23 cellular contexts compared by ENCODE assay signal in the genomic region with DNA sequence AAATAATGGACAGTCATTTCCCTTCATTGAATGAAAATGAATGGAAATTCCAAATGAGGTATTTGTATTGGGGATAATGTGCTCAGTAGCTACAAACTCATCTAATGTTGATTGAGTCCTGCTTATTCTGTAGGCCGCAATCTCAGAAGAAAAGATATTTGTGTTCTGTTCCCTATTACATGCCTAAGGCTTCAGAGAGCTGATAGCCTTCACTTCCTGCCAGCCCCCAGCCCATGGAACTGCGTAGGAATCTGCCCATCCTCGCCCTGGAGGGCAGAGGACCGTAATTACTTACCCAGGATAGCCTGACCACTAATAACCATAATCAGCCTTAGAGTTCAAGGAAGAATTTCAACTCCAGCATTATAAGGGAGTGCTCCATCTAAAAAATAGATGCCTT.
"Had no signal": no experiment of that assay in that cellular context is flagged by ENCODE, and none has a peak within 500 bp of the region (broad histone marks: within the 10 kb centered on the region; RNA-seq: fewer than 3 reads in every experiment).

No MANE protein-coding gene starts in this region.

- DNase-seq: activated CD4-positive, alpha-beta T cell treated with anti-CD3 and anti-CD28 coated beads for 48 hours; activated CD4-positive, alpha-beta T cell treated with anti-CD3 and anti-CD28 coated beads, Interleukin-2, amount 50 U/mL, for 4 hours; activated CD4-positive, CD25-positive, alpha-beta regulatory T cell treated with anti-CD3 and anti-CD28 coated beads, Interleukin-2, amount 50 U/mL, for 72 hours; activated CD8-positive, alpha-beta memory T cell treated with anti-CD3 and anti-CD28 coated beads, Interleukin-2, amount 50 U/mL, for 48 hours; activated CD8-positive, alpha-beta T cell treated with anti-CD3 and anti-CD28 coated beads, Interleukin-2, amount 10 ng/mL, durations not matched to agents 7 days and 5 days; activated effector memory CD4-positive, alpha-beta T cell treated with anti-CD3 and anti-CD28 coated beads, Interleukin-2, amount 50 U/mL, for 16 hours; activated naive CD4-positive, alpha-beta T cell treated with Interleukin-2 at 50 U/mL for 16 hours; activated naive CD8-positive, alpha-beta T cell treated with anti-CD3 and anti-CD28 coated beads, Interleukin-2, amount 50 U/mL, for 24 hours; activated T-cell treated with anti-CD3 and anti-CD28 coated beads, Interleukin-2, amount 50 U/mL, for 4 hours; amniotic stem cell; KG1; NCI-H1048; NCI-H2029 treated with DMSO at 0.1 percent for 48 hours; NCI-H446; NCI-H524; Peyer's patch; Right ventricle myocardium superior; SJCRH30 had no signal

- H3K27me3 Mint-ChIP-seq: activated naive CD8-positive, alpha-beta T cell treated with anti-CD3 and anti-CD28 coated beads, Interleukin-2, amount 50 U/mL, for 24 hours; brain; IgD-negative memory B cell had no signal

- H3K4me3 Mint-ChIP-seq: activated CD8-positive, alpha-beta T cell treated with anti-CD3 and anti-CD28 coated beads, Interleukin-2, amount 10 ng/mL, durations not matched to agents 7 days and 5 days; activated naive CD8-positive, alpha-beta T cell treated with anti-CD3 and anti-CD28 coated beads, Interleukin-2, amount 50 U/mL, for 24 hours; activated T-cell treated with anti-CD3 and anti-CD28 coated beads, Interleukin-2, amount 50 U/mL, for 4 hours; brain; IgD-negative memory B cell; T-helper 1 cell treated with Interleukin-12 subunit alpha and Interleukin-12 subunit beta and Interleukin-4 antibody, amounts not matched to agents 30 μg/mL and 1 μg/mL, for 36 hours; WTC11 had no signal

- H3K27ac Mint-ChIP-seq: activated CD8-positive, alpha-beta T cell treated with anti-CD3 and anti-CD28 coated beads, Interleukin-2, amount 10 ng/mL, durations not matched to agents 7 days and 5 days; activated naive CD4-positive, alpha-beta T cell treated with anti-CD3 and anti-CD28 coated beads, Interleukin-2, amount 50 U/mL, for 72 hours; activated naive CD8-positive, alpha-beta T cell treated with anti-CD3 and anti-CD28 coated beads, Interleukin-2, amount 50 U/mL, for 24 hours; IgD-negative memory B cell; T-helper 1 cell treated with Interleukin-12 subunit alpha and Interleukin-12 subunit beta and Interleukin-4 antibody, amounts not matched to agents 30 μg/mL and 1 μg/mL, for 36 hours; WTC11 had no signal

- H3K9me3 Mint-ChIP-seq: activated naive CD4-positive, alpha-beta T cell treated with anti-CD3 and anti-CD28 coated beads, Interleukin-2, amount 50 U/mL, for 72 hours; activated naive CD8-positive, alpha-beta T cell treated with anti-CD3 and anti-CD28 coated beads, Interleukin-2, amount 50 U/mL, for 24 hours; activated T-cell treated with anti-CD3 and anti-CD28 coated beads, Interleukin-2, amount 50 U/mL, for 4 hours; brain; IgD-negative memory B cell; T-helper 1 cell treated with Interleukin-12 subunit alpha and Interleukin-12 subunit beta and Interleukin-4 antibody, amounts not matched to agents 30 μg/mL and 1 μg/mL, for 36 hours; WTC11 had no signal

- ATAC-seq: activated CD8-positive, alpha-beta T cell treated with anti-CD3 and anti-CD28 coated beads, Interleukin-2, amount 10 ng/mL, durations not matched to agents 7 days and 5 days; activated naive CD4-positive, alpha-beta T cell treated with anti-CD3 and anti-CD28 coated beads, Interleukin-2, amount 50 U/mL, for 72 hours; activated naive CD8-positive, alpha-beta T cell treated with anti-CD3 and anti-CD28 coated beads, Interleukin-2, amount 50 U/mL, for 24 hours; activated T-cell treated with anti-CD3 and anti-CD28 coated beads, Interleukin-2, amount 50 U/mL, for 4 hours; WTC11 had no signal
